Comparison of ENCODE assay signal across 8 cellular contexts in genomic region chr6:37783025-37783825, GRCh38. TPM values are rescaled to one million over a fixed set of nuclear protein-coding genes. Genes with fewer than 3 reads are reported as not detected.
DNase-seq lines count a peak whose midpoint lies in the region; ATAC-seq and TF ChIP-seq lines count a peak whose summit lies in the region.

No MANE protein-coding gene starts in this region.

- CTCF ChIA-PET in activated CD4-positive, alpha-beta T cell treated with anti-CD3 and anti-CD28 coated beads, Interleukin-2, amount 10 ng/mL, durations not matched to agents 7 days and 5 days (lab: Charles Lee), result interaction anchor here (0.6 to 2.2 kb wide), 6 partner anchors 8 to 191 kb away, joined by 3 to 10 read pairs (median 3); no protein-coding TSS in a partner anchor

- H3K4me3 Mint-ChIP-seq in activated CD4-positive, alpha-beta T cell treated with anti-CD3 and anti-CD28 coated beads, Interleukin-2, amount 10 ng/mL, durations not matched to agents 7 days and 5 days, result peak overlapping the region; percentile 28
- H3K4me3 Mint-ChIP-seq in naive thymus-derived CD8-positive, alpha-beta T cell, result peak overlapping the region; percentile 74 to 94 (median 84)

- peak overlapping the region; percentile 63 for H3K9ac ChIP-seq in fibroblast of lung (ENCODE audit: insufficient read depth, low read length)

- H3K4me1 ChIP-seq in fibroblast of lung (ENCODE audit: control insufficient read depth, extremely low read depth, insufficient read depth, low read length), result peaks cover 18% of the 10 kb centered on the region

- H3K9me3 ChIP-seq in fibroblast of lung (ENCODE audit: control insufficient read depth, insufficient read depth, low read depth, low read length), result no peaks in the 10 kb centered on the region

- ATAC-seq in naive thymus-derived CD8-positive, alpha-beta T cell, result peak; percentile 26 to 52
- ATAC-seq in HG03565 (IDR thresholded peaks at IDR 0.05; ENCODE audit: unreplicated experiment), result no peak
- ATAC-seq in HG02642 (IDR thresholded peaks at IDR 0.05; ENCODE audit: poor library complexity, unreplicated experiment), result no peak
- no peak for ATAC-seq in GM19023 (IDR thresholded peaks at IDR 0.05; ENCODE audit: unreplicated experiment)

- H3K4me2 ChIP-seq in fibroblast of lung (ENCODE audit: extremely low read depth, insufficient read depth, low read length), result peak overlapping the region; percentile 93

- peak overlapping the region; percentile 96 for H2AFZ ChIP-seq in fibroblast of lung (ENCODE audit: low read length)

- peak overlapping the region; percentile 89 for H3K27ac ChIP-seq in VCaP
- H3K27ac ChIP-seq in fibroblast of lung (ENCODE audit: insufficient read depth, low read length), result peak overlapping the region; percentile 65

- TF ChIP-seq CTCF in VCaP (conservative IDR thresholded peaks at IDR 0.05) (no peak), fibroblast of lung (conservative IDR thresholded peaks at IDR 0.05 in 1 of 2, IDR thresholded peaks at IDR 0.05 in 1 of 2; ENCODE audit: low read depth in 1 of 2, low read length in 2 of 2) (no peak)

- H3K27ac Mint-ChIP-seq in activated CD4-positive, alpha-beta T cell treated with anti-CD3 and anti-CD28 coated beads, Interleukin-2, amount 10 ng/mL, durations not matched to agents 7 days and 5 days, result no peak overlapping the region
- H3K27ac Mint-ChIP-seq in naive thymus-derived CD8-positive, alpha-beta T cell, result peak overlapping the region in 2 of 10 donors; percentile 37 to 76

- H3K4me1 Mint-ChIP-seq in activated CD4-positive, alpha-beta T cell treated with anti-CD3 and anti-CD28 coated beads, Interleukin-2, amount 10 ng/mL, durations not matched to agents 7 days and 5 days, result peaks cover 15% of the 10 kb centered on the region
- H3K4me1 Mint-ChIP-seq in naive thymus-derived CD8-positive, alpha-beta T cell, result peaks cover 14 to 24% (median 16%) of the 10 kb centered on the region in 4 donors

- H3K36me3 Mint-ChIP-seq in activated CD4-positive, alpha-beta T cell treated with anti-CD3 and anti-CD28 coated beads, Interleukin-2, amount 10 ng/mL, durations not matched to agents 7 days and 5 days (ENCODE audit: low read depth), result no peaks in the 10 kb centered on the region
- H3K36me3 Mint-ChIP-seq in naive thymus-derived CD8-positive, alpha-beta T cell, result no peaks in the 10 kb centered on the region

- POLR2A ChIA-PET in activated CD4-positive, alpha-beta T cell treated with anti-CD3 and anti-CD28 coated beads, Interleukin-2, amount 10 ng/mL, durations not matched to agents 7 days and 5 days (lab: Charles Lee), result interaction anchor here (0.5 kb wide), 1 partner anchor 29 kb away, joined by 6 read pairs; no protein-coding TSS in a partner anchor
- POLR2A ChIA-PET in naive thymus-derived CD8-positive, alpha-beta T cell (lab: Charles Lee), result interaction anchor here (1.0 to 1.2 kb wide), 2 partner anchors 36 to 82 kb away, joined by 4 to 6 read pairs; no protein-coding TSS in a partner anchor

- H3K4me3 ChIP-seq in fibroblast of lung (replicated peaks in 1 of 4; ENCODE audit: control extremely low read depth in 1 of 4, insufficient read depth in 1 of 4, low read depth in 3 of 4, low read length in 4 of 4), result peak overlapping the region in 3 of 4 experiments; percentile 9 to 48 (median 31)

- H3K79me2 ChIP-seq in fibroblast of lung (ENCODE audit: control insufficient read depth, insufficient read depth, low read length), result no peaks in the 10 kb centered on the region

- H3K27me3 Mint-ChIP-seq in activated CD4-positive, alpha-beta T cell treated with anti-CD3 and anti-CD28 coated beads, Interleukin-2, amount 10 ng/mL, durations not matched to agents 7 days and 5 days, result peaks cover 29% of the 10 kb centered on the region
- H3K27me3 Mint-ChIP-seq in naive thymus-derived CD8-positive, alpha-beta T cell, result peaks cover 4 to 31% (median 24%) of the 10 kb centered on the region in 5 donors

- peaks cover 1% of the 10 kb centered on the region for H3K27me3 ChIP-seq in fibroblast of lung (ENCODE audit: control insufficient read depth, insufficient read depth, low read length)

- no peaks in the 10 kb centered on the region for H3K36me3 ChIP-seq in fibroblast of lung (ENCODE audit: control insufficient read depth, insufficient read depth, low read length)

- no peaks in the 10 kb centered on the region for H4K20me1 ChIP-seq in fibroblast of lung (ENCODE audit: control insufficient read depth, extremely low read depth, insufficient read depth, low read length)

- H3K9me3 Mint-ChIP-seq in activated CD4-positive, alpha-beta T cell treated with anti-CD3 and anti-CD28 coated beads, Interleukin-2, amount 10 ng/mL, durations not matched to agents 7 days and 5 days, result no peaks in the 10 kb centered on the region
- no peaks in the 10 kb centered on the region for H3K9me3 Mint-ChIP-seq in naive thymus-derived CD8-positive, alpha-beta T cell

- DNase-seq in activated CD4-positive, alpha-beta T cell treated with anti-CD3 and anti-CD28 coated beads, Interleukin-2, amount 10 ng/mL, durations not matched to agents 7 days and 5 days, result no peak
- no peak for DNase-seq in activated CD4-positive, alpha-beta T cell treated with anti-CD3 and anti-CD28 coated beads for 1 hour
- peak; percentile 41 to 43 for DNase-seq in fibroblast of lung (ENCODE audit: low read depth in 2 of 2)
- DNase-seq in naive thymus-derived CD8-positive, alpha-beta T cell, result peak in 2 of 10 donors; percentile 1 to 9

RNA-seq across cellular contexts. Expression of gene ZFAND3, which starts 36.3 kb away (rescaled TPM):
- 10 to 100 TPM; 27.4 to 34.7 TPM for total RNA-seq in activated CD4-positive, alpha-beta T cell treated with anti-CD3 and anti-CD28 coated beads, Interleukin-2, amount 10 ng/mL, durations not matched to agents 7 days and 5 days
- 25.4 and 40.8 TPM in 2 replicates for total RNA-seq in fibroblast of lung
- 18.4 and 21.5 TPM in 2 replicates for polyA plus RNA-seq in fibroblast of lung
- 99.2 and 121 TPM in 2 replicates for polyA plus RNA-seq in fibroblast of lung (2012)
- polyA minus RNA-seq in fibroblast of lung (ENCODE audit: low replicate concordance), result 42.9 and 65.8 TPM in 2 replicates
- 10 to 100 TPM; 32.8 to 33.8 TPM for total RNA-seq in naive thymus-derived CD8-positive, alpha-beta T cell
- 1 to 10 TPM; 3.7 to 4.5 (median 3.8) TPM for polyA plus RNA-seq in naive thymus-derived CD8-positive, alpha-beta T cell

Comparison
In these comparisons a context has a peak if more than half of its experiments do, and no peak if none do; other contexts are left out.
1. DNase-seq: peak in fibroblast of lung (2 of 2); none in activated CD4-positive, alpha-beta T cell treated with anti-CD3 and anti-CD28 coated beads, Interleukin-2, amount 10 ng/mL, durations not matched to agents 7 days and 5 days (single experiment) and activated CD4-positive, alpha-beta T cell treated with anti-CD3 and anti-CD28 coated beads for 1 hour (single experiment).
2. ATAC-seq: peak in naive thymus-derived CD8-positive, alpha-beta T cell (2 of 2); none in HG03565 (single experiment), HG02642 (single experiment) and GM19023 (single experiment).